In the genomic region with DNA sequence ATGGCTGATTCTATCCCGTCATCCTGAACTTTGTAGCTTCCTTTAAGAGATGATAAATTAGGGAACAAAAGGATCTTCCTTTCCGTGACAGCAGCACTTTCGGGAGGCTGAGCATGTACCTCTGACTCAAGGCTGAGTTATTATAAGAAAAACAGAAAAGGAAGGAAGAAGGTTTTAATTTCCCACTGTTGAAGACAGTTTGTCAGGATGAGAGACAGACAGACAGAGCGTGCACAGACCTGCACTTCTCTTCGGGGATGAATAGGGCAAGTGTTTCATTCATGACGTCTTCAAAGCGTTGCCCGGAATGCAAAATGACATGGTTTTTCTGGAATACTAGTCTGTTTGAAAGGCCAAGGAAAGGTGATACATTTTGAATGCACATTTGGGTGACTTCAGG, we compare ENCODE assay signal across 14 cellular contexts.
DNase-seq lines count a peak whose midpoint lies in the region; ATAC-seq and TF ChIP-seq lines count a peak whose summit lies in the region.
"Had no signal": no experiment of that assay in that cellular context is flagged by ENCODE, and none has a peak within 500 bp of the region (broad histone marks: within the 10 kb centered on the region; RNA-seq: fewer than 3 reads in every experiment).

No MANE protein-coding gene starts in this region.

- no peak overlapping the region for H3K4me3 ChIP-seq in CD8-positive, alpha-beta T cell (ENCODE audit: low read depth, low read length)
- H3K4me3 ChIP-seq: adrenal gland had no signal

- intact Hi-C loops in CD8-positive, alpha-beta T cell (cut with DNase I, micrococcal nuclease) = no loop called here

- peaks cover 8% of the 10 kb centered on the region for H3K9me3 Mint-ChIP-seq in chondrocyte (ENCODE audit: low read depth)
- H3K9me3 Mint-ChIP-seq in CD8-positive, alpha-beta T cell = peaks cover 8% of the 10 kb centered on the region

- H3K4me1 Mint-ChIP-seq in chondrocyte (ENCODE audit: low read depth) = peaks cover 41% of the 10 kb centered on the region
- no peaks in the 10 kb centered on the region for H3K4me1 Mint-ChIP-seq in CD8-positive, alpha-beta T cell (ENCODE audit: low read depth)
- H3K4me1 Mint-ChIP-seq: CD4-positive, alpha-beta memory T cell had no signal

- H3K36me3 Mint-ChIP-seq in chondrocyte (ENCODE audit: low read depth) = no peaks in the 10 kb centered on the region
- H3K36me3 Mint-ChIP-seq in CD8-positive, alpha-beta T cell = no peaks in the 10 kb centered on the region
- H3K36me3 Mint-ChIP-seq: CD4-positive, alpha-beta memory T cell had no signal

- CTCF ChIA-PET in CD8-positive, alpha-beta T cell (lab: Charles Lee) = no interaction called here
- CTCF ChIA-PET in HEK293T (lab: Yijun Ruan, JAX) = no interaction called here

- DNase-seq in M059J (ENCODE audit: low read depth) (peak; percentile 44), chondrocyte (ENCODE audit: low spot score) (no peak), left kidney (ENCODE audit: low read depth, low spot score) (peak; percentile 62), HEK293T (ENCODE audit: extremely low spot score) (no peak), NCI-H2107 (lab: John Stamatoyannopoulos, UW) (no peak)
- no peak for DNase-seq in CD8-positive, alpha-beta T cell
- DNase-seq: activated CD4-positive, alpha-beta T cell treated with anti-CD3 and anti-CD28 coated beads, Interleukin-2, amount 50 U/mL, for 48 hours; adrenal gland; CD4-positive, alpha-beta memory T cell; dermis blood vessel endothelial cell; NCI-H82 had no signal

- no peaks in the 10 kb centered on the region for H3K4me1 ChIP-seq in CD8-positive, alpha-beta T cell (ENCODE audit: insufficient read depth, low read length)
- H3K4me1 ChIP-seq: adrenal gland, parathyroid adenoma had no signal

- TF ChIP-seq CTCF in chondrocyte (IDR thresholded peaks at IDR 0.05) = no peak
- TF ChIP-seq CTCF in CD8-positive, alpha-beta T cell (IDR thresholded peaks at IDR 0.05) = no peak

- POLR2A ChIA-PET in CD8-positive, alpha-beta T cell (lab: Charles Lee) = no interaction called here
- POLR2A ChIA-PET in HEK293T (lab: Yijun Ruan, JAX) = no interaction called here

- H3K27ac ChIP-seq in CD8-positive, alpha-beta T cell (ENCODE audit: low read depth, low read length) = no peak overlapping the region
- H3K27ac ChIP-seq: adrenal gland, parathyroid adenoma had no signal

- ATAC-seq in CD8-positive, alpha-beta T cell = no peak
- ATAC-seq in GM21723 (IDR thresholded peaks at IDR 0.05; ENCODE audit: unreplicated experiment) = no peak
- ATAC-seq: Right ventricle myocardium inferior had no signal

- no peaks in the 10 kb centered on the region for H3K27me3 ChIP-seq in CD8-positive, alpha-beta T cell (ENCODE audit: insufficient read depth, low read length)
- H3K27me3 ChIP-seq: adrenal gland had no signal

- H3K36me3 ChIP-seq in CD8-positive, alpha-beta T cell (ENCODE audit: insufficient read depth, low read length) = no peaks in the 10 kb centered on the region
- H3K36me3 ChIP-seq: adrenal gland had no signal

- peak overlapping the region; percentile 69 for H3K27ac Mint-ChIP-seq in chondrocyte (ENCODE audit: unreplicated experiment)
- no peak overlapping the region for H3K27ac Mint-ChIP-seq in CD8-positive, alpha-beta T cell
- H3K27ac Mint-ChIP-seq: CD4-positive, alpha-beta memory T cell had no signal

- H3K4me3 Mint-ChIP-seq in chondrocyte (ENCODE audit: unreplicated experiment) = peak overlapping the region; percentile 34
- H3K4me3 Mint-ChIP-seq in CD8-positive, alpha-beta T cell = no peak overlapping the region
- H3K4me3 Mint-ChIP-seq: CD4-positive, alpha-beta memory T cell had no signal

- H3K27me3 Mint-ChIP-seq in chondrocyte (ENCODE audit: low read depth) = no peaks in the 10 kb centered on the region
- no peaks in the 10 kb centered on the region for H3K27me3 Mint-ChIP-seq in CD8-positive, alpha-beta T cell (ENCODE audit: low read depth)
- H3K27me3 Mint-ChIP-seq: CD4-positive, alpha-beta memory T cell had no signal

- H3K9me3 ChIP-seq in CD8-positive, alpha-beta T cell (ENCODE audit: low read length) = no peaks in the 10 kb centered on the region
- H3K9me3 ChIP-seq: adrenal gland had no signal

TF ChIP-seq in HEK293T, 16 proteins besides CTCF, POLR2A, EP300 and RAD21:
- TF ChIP-seq FOXM1 (IDR thresholded peaks at IDR 0.05; ENCODE audit: borderline replicate concordance) = no peak
- no peak for TF ChIP-seq CTBP1 (IDR thresholded peaks at IDR 0.05; ENCODE audit: borderline replicate concordance)
- no peak for TF ChIP-seq SUZ12 (IDR thresholded peaks at IDR 0.05)
- TF ChIP-seq SP1 (IDR thresholded peaks at IDR 0.05) = no peak
- TF ChIP-seq FOXK2 (IDR thresholded peaks at IDR 0.05) = no peak
- TF ChIP-seq HDGF (IDR thresholded peaks at IDR 0.05; ENCODE audit: borderline replicate concordance) = no peak
- no peak for TF ChIP-seq TARDBP (IDR thresholded peaks at IDR 0.05)
- TF ChIP-seq LEF1 (IDR thresholded peaks at IDR 0.05; ENCODE audit: borderline replicate concordance) = no peak

Comparison
In these comparisons a context has a peak if more than half of its experiments do, and no peak if none do; other contexts are left out.
1. DNase-seq: peak in M059J (single experiment) and left kidney (single experiment); none in chondrocyte (single experiment), CD8-positive, alpha-beta T cell (0 of 7), HEK293T (single experiment) and NCI-H2107 (single experiment).